12 cellular contexts compared by ENCODE assay signal in genomic region chr12:27539191-27539631, GRCh38. TPM values are rescaled to one million over a fixed set of nuclear protein-coding genes. Genes with fewer than 3 reads are reported as not detected.
A peak's percentile ranks its signal among the peaks of the same experiment; 100 is the strongest.
DNase-seq lines count a peak whose midpoint lies in the region; ATAC-seq, FAIRE-seq and TF ChIP-seq lines count a peak whose summit lies in the region.
"Had no signal": no experiment of that assay in that cellular context is flagged by ENCODE, and none has a peak within 500 bp of the region (broad histone marks: within the 10 kb centered on the region; RNA-seq: fewer than 3 reads in every experiment).

No MANE protein-coding gene starts in this region.

- H3K4me3 ChIP-seq in choroid plexus epithelial cell (ENCODE audit: low read depth, low read length) (no peak overlapping the region), thoracic aorta (peak overlapping the region; percentile 16), PC-9 (no peak overlapping the region)
- H3K4me3 ChIP-seq: mucosa of descending colon had no signal

- H4K20me1 ChIP-seq in PC-9 (ENCODE audit: insufficient read depth) = no peaks in the 10 kb centered on the region

- FAIRE-seq in HTR-8/SVneo (lab: Jason Lieb, UNC) = no peak

- TF ChIP-seq CTCF in choroid plexus epithelial cell (conservative IDR thresholded peaks at IDR 0.05; ENCODE audit: low read depth, low read length) (no peak), thoracic aorta (IDR thresholded peaks at IDR 0.05) (no peak), PC-9 (conservative IDR thresholded peaks at IDR 0.05) (no peak)

- POLR2A ChIA-PET in HEK293T (lab: Yijun Ruan, JAX) = interaction anchor here (1.5 kb wide), 1 partner anchor 15 kb away, joined by 13 read pairs; the partner anchor contains the start of gene PPFIBP1
- POLR2A ChIA-PET in PC-9 (lab: Charles Lee; ENCODE audit: unreplicated experiment) = interaction anchor here (0.5 kb wide), 1 partner anchor 96 kb away, joined by 4 read pairs; no protein-coding TSS in a partner anchor

- no peaks in the 10 kb centered on the region for H3K27me3 ChIP-seq in thoracic aorta (replicated peaks; ENCODE audit: insufficient read depth)
- H3K27me3 ChIP-seq in PC-9 (ENCODE audit: insufficient read depth, low read depth) = no peaks in the 10 kb centered on the region

- H3K36me3 ChIP-seq in thoracic aorta = no peaks in the 10 kb centered on the region
- no peaks in the 10 kb centered on the region for H3K36me3 ChIP-seq in PC-9 (ENCODE audit: low read depth)

- no peaks in the 10 kb centered on the region for H3F3A ChIP-seq in PC-9 (ENCODE audit: insufficient read depth, low read depth)

- intact Hi-C loops in PC-9 (cut with micrococcal nuclease; ENCODE audit: unreplicated experiment) = no loop called here

- H3K27ac ChIP-seq in thoracic aorta (peak overlapping the region; percentile 87 to 88), PC-9 (no peak overlapping the region)

- H3K79me2 ChIP-seq in PC-9 (ENCODE audit: low read depth) = peaks cover 25% of the 10 kb centered on the region

- no peak for ATAC-seq in thoracic aorta (ENCODE audit: insufficient number of reproducible peaks, low FRiP score, low read depth)
- ATAC-seq: HCT116, mucosa of descending colon had no signal

- no peaks in the 10 kb centered on the region for H3K9me2 ChIP-seq in PC-9 (ENCODE audit: insufficient read depth)

- no TSS peak for BruUV-seq in PC-9 (replicated peaks; lab: Mats Ljungman, UMichigan)

- no peak for DNase-seq in HEK293T (ENCODE audit: extremely low spot score)
- peak; percentile 88 for DNase-seq in choroid plexus epithelial cell (ENCODE audit: low read depth)
- peak; percentile 27 for DNase-seq in islet precursor cell
- no peak for DNase-seq in thoracic aorta (ENCODE audit: low spot score)
- DNase-seq in HTR-8/SVneo (ENCODE audit: insufficient read length, low spot score) = no peak
- no peak for DNase-seq in OCI-M1 (lab: John Stamatoyannopoulos, UW)
- no peak for DNase-seq in PC-9
- no peak for DNase-seq in KG1 (lab: John Stamatoyannopoulos, UW)
- DNase-seq: activated T-cell treated with anti-CD3 and anti-CD28 coated beads, Interleukin-2, amount 50 U/mL, for 48 hours; mucosa of descending colon; NCI-H2171 treated with DMSO at 0.1 percent for 48 hours had no signal

- H3K4me2 ChIP-seq in PC-9 = no peak overlapping the region

- no peaks in the 10 kb centered on the region for H3K9me3 ChIP-seq in thoracic aorta
- no peaks in the 10 kb centered on the region for H3K9me3 ChIP-seq in PC-9 (ENCODE audit: insufficient read depth, low read depth)
- H3K9me3 ChIP-seq: mucosa of descending colon had no signal

- CTCF ChIA-PET in HEK293T (lab: Yijun Ruan, JAX) = interaction anchor here (0.6 kb wide), 1 partner anchor 85 kb away, joined by 3 read pairs; no protein-coding TSS in a partner anchor
- CTCF ChIA-PET in PC-9 (lab: Charles Lee) = no interaction called here

- H2AFZ ChIP-seq in PC-9 = no peak overlapping the region

- peaks cover 39 to 73% of the 10 kb centered on the region in 2 donors for H3K4me1 ChIP-seq in thoracic aorta (ENCODE audit: control insufficient read depth in 1 of 2, low read depth in 2 of 2)
- H3K4me1 ChIP-seq in PC-9 (replicated peaks; ENCODE audit: insufficient read depth) = no peaks in the 10 kb centered on the region

TF ChIP-seq in HEK293T, 16 proteins besides CTCF, POLR2A, EP300 and RAD21:
- TF ChIP-seq SUZ12 (IDR thresholded peaks at IDR 0.05) (no peak), ARNT (IDR thresholded peaks at IDR 0.05) (peak; percentile 84), BHLHE40 (IDR thresholded peaks at IDR 0.05; ENCODE audit: borderline replicate concordance) (no peak), PKNOX1 (IDR thresholded peaks at IDR 0.05) (peak; percentile 18; the same call in 1 of the 2 replicates)

RNA-seq across cellular contexts. Expression of gene PPFIBP1, which starts 15.2 kb away (rescaled TPM):
- total RNA-seq in thoracic aorta (100 to 1,000 TPM; 103 to 232 TPM), PC-9 (2021) (77.0 and 85.0 TPM in 2 replicates)

Comparison
In these comparisons a context has a peak if more than half of its experiments do, and no peak if none do; other contexts are left out.
1. DNase-seq: peak in choroid plexus epithelial cell (single experiment) and islet precursor cell (single experiment); none in HEK293T (single experiment), thoracic aorta (single experiment), HTR-8/SVneo (single experiment), OCI-M1 (single experiment), PC-9 (0 of 2) and KG1 (single experiment).